8 cellular contexts compared by ENCODE assay signal in the genomic region with DNA sequence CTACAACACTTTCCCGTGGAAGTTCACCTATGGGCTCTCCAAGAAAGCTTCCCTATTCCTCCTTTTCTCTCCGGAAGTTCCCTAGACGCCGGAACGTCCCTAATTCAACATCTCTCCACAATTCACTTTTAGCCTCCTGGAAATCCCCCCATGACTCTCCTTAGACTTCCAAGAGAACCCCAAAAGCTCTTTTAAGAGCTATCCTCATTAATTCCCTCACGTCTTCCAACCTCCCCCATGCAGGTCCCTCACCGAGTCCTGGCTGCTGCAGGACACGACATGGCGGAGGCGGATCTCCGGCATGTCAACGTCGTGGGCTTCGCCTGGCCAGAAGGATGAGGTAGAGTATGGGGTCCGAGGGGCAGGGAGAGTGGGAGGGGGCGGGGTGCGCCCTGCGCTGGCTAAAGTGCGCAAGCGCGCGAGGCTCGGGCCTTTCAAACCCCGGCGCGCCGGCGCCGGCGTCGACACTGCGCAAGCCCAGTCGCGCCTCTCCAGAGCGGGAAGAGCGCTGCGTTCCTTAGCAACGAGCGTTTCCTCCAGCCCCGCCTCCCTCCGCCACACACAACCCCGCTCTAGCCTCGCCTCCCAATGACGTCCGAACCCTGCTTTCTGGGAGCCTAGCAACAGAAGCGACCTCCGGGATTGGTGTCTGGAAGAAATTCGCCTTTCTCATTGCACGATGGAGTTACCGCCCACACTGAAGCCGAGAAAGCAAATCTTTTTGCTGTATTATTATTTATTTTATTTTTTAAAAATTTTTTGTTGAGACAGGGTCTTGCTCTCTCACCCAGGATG. TPM values are rescaled to one million over a fixed set of nuclear protein-coding genes. Genes with fewer than 3 reads are reported as not detected.
A peak's percentile ranks its signal among the peaks of the same experiment; 100 is the strongest.
DNase-seq lines count a peak whose midpoint lies in the region; ATAC-seq and TF ChIP-seq lines count a peak whose summit lies in the region.

A gene (plus strand): TSS at position 646 of the 795 bp plus-strand sequence. CDS start 1,391 bp downstream, outside the sequence.
A gene with protein sequence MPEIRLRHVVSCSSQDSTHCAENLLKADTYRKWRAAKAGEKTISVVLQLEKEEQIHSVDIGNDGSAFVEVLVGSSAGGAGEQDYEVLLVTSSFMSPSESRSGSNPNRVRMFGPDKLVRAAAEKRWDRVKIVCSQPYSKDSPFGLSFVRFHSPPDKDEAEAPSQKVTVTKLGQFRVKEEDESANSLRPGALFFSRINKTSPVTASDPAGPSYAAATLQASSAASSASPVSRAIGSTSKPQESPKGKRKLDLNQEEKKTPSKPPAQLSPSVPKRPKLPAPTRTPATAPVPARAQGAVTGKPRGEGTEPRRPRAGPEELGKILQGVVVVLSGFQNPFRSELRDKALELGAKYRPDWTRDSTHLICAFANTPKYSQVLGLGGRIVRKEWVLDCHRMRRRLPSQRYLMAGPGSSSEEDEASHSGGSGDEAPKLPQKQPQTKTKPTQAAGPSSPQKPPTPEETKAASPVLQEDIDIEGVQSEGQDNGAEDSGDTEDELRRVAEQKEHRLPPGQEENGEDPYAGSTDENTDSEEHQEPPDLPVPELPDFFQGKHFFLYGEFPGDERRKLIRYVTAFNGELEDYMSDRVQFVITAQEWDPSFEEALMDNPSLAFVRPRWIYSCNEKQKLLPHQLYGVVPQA (minus strand): TSS at position 372 of the 795 bp plus-strand sequence. CDS start 69 bp downstream, at position 303.

- peaks cover 35% of the 10 kb centered on the region for H3K4me1 Mint-ChIP-seq in type B pancreatic cell (ENCODE audit: unreplicated experiment)

- TF ChIP-seq CTCF in GM12865 (IDR thresholded peaks at IDR 0.05; ENCODE audit: insufficient read depth, low read depth, low read length, missing control alignments) (no peak), heart left ventricle (IDR thresholded peaks at IDR 0.05) (no peak), type B pancreatic cell (conservative IDR thresholded peaks at IDR 0.05) (no peak)

- H3K4me1 ChIP-seq in heart left ventricle = peaks cover 6 to 24% (median 13%) of the 10 kb centered on the region in 12 donors

- H3K27ac Mint-ChIP-seq in type B pancreatic cell = peak within 1 kb of the TSS; percentile 95

- H3K36me3 Mint-ChIP-seq in type B pancreatic cell = peaks cover 4% of the 10 kb centered on the region

- H3K27me3 Mint-ChIP-seq in type B pancreatic cell = no peaks in the 10 kb centered on the region

- ATAC-seq in HG02763 (IDR thresholded peaks at IDR 0.05; ENCODE audit: unreplicated experiment) (peak; percentile 95), heart left ventricle (peak; percentile 99 to 100 (median 100))

- DNase-seq in GM12865 (ENCODE audit: low read depth) (peak; percentile 99), NCI-H1417 treated with DMSO at 0.1 percent for 48 hours (lab: John Stamatoyannopoulos, UW) (peak; percentile 91), SW480 (ENCODE audit: low spot score) (peak; percentile 99), heart left ventricle (peak; percentile 98 to 99 (median 99)), pons (ENCODE audit: low spot score) (peak; percentile 99), type B pancreatic cell (ENCODE audit: extremely low spot score, unreplicated experiment) (peak; percentile 96)

- no peaks in the 10 kb centered on the region for H3K27me3 ChIP-seq in heart left ventricle

- peak in 1 of 2 donors; percentile 57 for TF ChIP-seq POLR2A in heart left ventricle (IDR thresholded peaks at IDR 0.05)

- H3K27ac ChIP-seq in adipose tissue (ENCODE audit: low read depth, low read length) (no peak within 1 kb of the TSS), heart left ventricle (peak within 1 kb of the TSS in 11 of 12 donors; percentile 49 to 93 (median 83))

- H3K9me3 Mint-ChIP-seq in type B pancreatic cell = no peaks in the 10 kb centered on the region

- 0 to 1% (median 0%) methylated on average over 51 of the region's 51 CpGs for whole genome bisulfite sequencing in adipose tissue, 3 donors
- WGBS in heart left ventricle, 4 donors = 0% methylated on average over 49 to 51 of the region's 51 CpGs

- intact Hi-C loops in heart left ventricle (cut with DNase I) = loop anchor here in 7 of 10 donors (1.0 to 2.0 kb wide), 3 partner anchors 21 to 23 kb away; a partner anchor contains a TSS

- peak within 1 kb of the TSS; percentile 86 for H3K4me3 ChIP-seq in GM12865 (ENCODE audit: low read depth, low read length)
- H3K4me3 ChIP-seq in heart left ventricle = peak within 1 kb of the TSS; percentile 57 to 96 (median 87)

- H3K36me3 ChIP-seq in heart left ventricle = peaks cover 0 to 26% (median 11%) of the 10 kb centered on the region in 9 donors

- no peaks in the 10 kb centered on the region for H3K9me3 ChIP-seq in heart left ventricle

- H3K4me3 Mint-ChIP-seq in type B pancreatic cell = peak within 1 kb of the TSS; percentile 97

RNA-seq across cellular contexts. Expression of the first gene that starts in this region (rescaled TPM):
- 10 to 100 TPM in 1 of 3 donors, 1 to 10 TPM in 2; 2.7 to 22.4 (median 9.6) TPM for polyA plus RNA-seq in adipose tissue
- 1 to 10 TPM in 5 of 9 donors, under 1 TPM in 3, not detected in 1; 0.76 to 4.3 (median 1.1) TPM for total RNA-seq in heart left ventricle
- 1 to 10 TPM; 3.0 to 4.0 TPM for polyA plus RNA-seq in heart left ventricle
- total RNA-seq in type B pancreatic cell (ENCODE audit: low replicate concordance) = 5.6 and 6.0 TPM in 2 replicates

RNA-seq across cellular contexts. Expression of the second gene that starts in this region (rescaled TPM):
- 10 to 100 TPM; 13.6 to 18.6 (median 14.2) TPM for polyA plus RNA-seq in adipose tissue
- total RNA-seq in heart left ventricle = 10 to 100 TPM; 11.2 to 21.3 (median 16.6) TPM
- 10 to 100 TPM; 11.3 to 19.3 TPM for polyA plus RNA-seq in heart left ventricle
- total RNA-seq in type B pancreatic cell (ENCODE audit: low replicate concordance) = 33.0 and 63.7 TPM in 2 replicates
